ENCODE assay signal across 26 cellular contexts in the genomic region with DNA sequence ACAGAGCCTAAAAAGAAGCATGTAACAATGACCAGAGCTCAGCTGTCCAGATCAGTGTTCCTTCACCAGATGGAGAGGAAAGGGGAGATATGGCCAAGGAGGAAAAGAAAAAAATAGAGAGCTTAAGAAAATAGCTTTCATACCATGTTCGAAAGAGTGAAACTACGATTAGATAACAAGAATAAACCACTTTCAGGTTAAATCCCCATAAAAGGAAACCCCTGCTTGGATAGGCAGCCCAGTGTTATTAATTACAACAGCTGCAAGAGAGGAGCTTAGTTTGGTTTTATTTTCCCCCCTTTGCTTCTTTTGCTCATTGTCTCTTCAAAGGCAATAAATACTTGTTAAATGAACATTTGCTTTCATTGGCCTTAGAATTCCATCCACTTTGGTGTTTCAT.
"Had no signal": no experiment of that assay in that cellular context is flagged by ENCODE, and none has a peak within 500 bp of the region (broad histone marks: within the 10 kb centered on the region; RNA-seq: fewer than 3 reads in every experiment).

No MANE protein-coding gene starts in this region.

- ATAC-seq: activated CD4-positive, alpha-beta T cell treated with anti-CD3 and anti-CD28 coated beads for 36 hours; activated CD8-positive, alpha-beta memory T cell treated with anti-CD3 and anti-CD28 coated beads, Interleukin-2, amount 10 ng/mL, durations not matched to agents 7 days and 5 days; activated CD8-positive, alpha-beta T cell treated with anti-CD3 and anti-CD28 coated beads, Interleukin-2, amount 10 ng/mL, durations not matched to agents 7 days and 5 days; activated T-cell treated with anti-CD3 and anti-CD28 coated beads, Interleukin-2, amount 50 U/mL, for 72 hours; left lobe of liver; mucosa of descending colon; stimulated activated naive B cell treated with anti-CD40 and anti-IgM and Interleukin-4, amounts not matched to agents 10 μg/mL and 1 μg/mL and 100 μg/mL, for 72 hours had no signal

- H3K27me3 ChIP-seq: brain microvascular endothelial cell, esophagus muscularis mucosa, ovary, sigmoid colon, suprapubic skin, transverse colon had no signal

- H3K9me3 ChIP-seq: esophagus muscularis mucosa, mucosa of descending colon, ovary, prostate gland, sigmoid colon, suprapubic skin, transverse colon had no signal

- DNase-seq: activated CD4-positive, alpha-beta T cell treated with anti-CD3 and anti-CD28 coated beads for 36 hours; activated CD4-positive, CD25-positive, alpha-beta regulatory T cell; activated CD8-positive, alpha-beta memory T cell treated with anti-CD3 and anti-CD28 coated beads, Interleukin-2, amount 10 ng/mL, durations not matched to agents 7 days and 5 days; activated CD8-positive, alpha-beta T cell treated with anti-CD3 and anti-CD28 coated beads, Interleukin-2, amount 10 ng/mL, durations not matched to agents 7 days and 5 days; activated naive CD4-positive, alpha-beta T cell treated with Interleukin-2 at 50 U/mL for 16 hours; activated T-cell treated with anti-CD3 and anti-CD28 coated beads, Interleukin-2, amount 50 U/mL, for 72 hours; aorta; brain microvascular endothelial cell; cortex of kidney; endodermal cell; kidney glomerular epithelial cell; mesendoderm; mucosa of descending colon; naive B cell; ovary; sigmoid colon; stimulated activated CD4-positive, alpha-beta T cell treated with anti-CD3 and anti-CD28 coated beads, Interleukin-15, amount 100 ng/mL, for 24 hours; stimulated activated CD4-positive, alpha-beta T cell treated with anti-CD3 and anti-CD28 coated beads, Interleukin-2, amount 100 ng/mL, for 24 hours; stimulated activated naive B cell treated with anti-CD40 and anti-IgM and Interleukin-4, amounts not matched to agents 10 μg/mL and 1 μg/mL and 100 μg/mL, for 72 hours; transverse colon had no signal

- FAIRE-seq: frontal cortex had no signal

- H3K4me1 ChIP-seq: esophagus muscularis mucosa, prostate gland, transverse colon had no signal

- H3K27ac ChIP-seq: brain microvascular endothelial cell, esophagus muscularis mucosa, ovary, prostate gland, suprapubic skin, transverse colon had no signal

- H3K36me3 ChIP-seq: brain microvascular endothelial cell, ovary, prostate gland, transverse colon had no signal

- H3K4me3 ChIP-seq: esophagus muscularis mucosa, lung, mucosa of descending colon, ovary, prostate gland, suprapubic skin, transverse colon had no signal
